Comparison of ENCODE assay signal across 19 cellular contexts in the genomic region with DNA sequence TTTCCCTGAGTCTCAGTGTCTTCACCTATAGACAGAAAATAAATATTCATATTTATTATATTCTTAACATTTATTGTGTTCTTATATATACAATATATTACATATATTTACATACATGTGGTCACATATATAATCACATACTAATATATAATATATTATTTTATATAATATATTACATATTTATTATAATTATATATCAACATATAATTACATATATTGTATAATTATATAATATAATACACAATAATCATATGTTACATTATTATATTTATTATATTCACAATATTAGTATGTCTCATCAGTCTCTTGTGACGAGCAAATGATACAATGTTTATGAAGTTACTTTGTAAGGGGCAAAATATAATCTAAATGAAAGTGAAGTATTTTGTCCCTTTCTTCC.
"Had no signal": no experiment of that assay in that cellular context is flagged by ENCODE, and none has a peak within 500 bp of the region (broad histone marks: within the 10 kb centered on the region; RNA-seq: fewer than 3 reads in every experiment).

No MANE protein-coding gene starts in this region.

- ATAC-seq: mucosa of descending colon; naive thymus-derived CD4-positive, alpha-beta T cell; T-cell had no signal

- H3K4me1 ChIP-seq: parathyroid adenoma had no signal

- H3K79me2 ChIP-seq: parathyroid adenoma had no signal

- H3K9me3 ChIP-seq: mucosa of descending colon had no signal

- H3K4me3 ChIP-seq: dorsolateral prefrontal cortex, mucosa of descending colon, SK-N-MC had no signal

- FAIRE-seq: bronchial epithelial cell had no signal

- H2AFZ ChIP-seq: parathyroid adenoma had no signal

- DNase-seq: activated CD4-positive, alpha-beta T cell treated with anti-CD3 and anti-CD28 coated beads for 1 hour; activated CD4-positive, alpha-beta T cell treated with anti-CD3 and anti-CD28 coated beads, Interleukin-2, amount 50 U/mL, for 4 hours; activated naive CD4-positive, alpha-beta T cell; activated T-cell treated with anti-CD3 and anti-CD28 coated beads for 4 hours; aorta; dorsolateral prefrontal cortex; endodermal cell; erythroblast; hypothalamus; mucosa of descending colon; naive thymus-derived CD4-positive, alpha-beta T cell; retina; stimulated activated CD4-positive, alpha-beta T cell treated with anti-CD3 and anti-CD28 coated beads, Interleukin-4, amount 100 ng/mL, for 24 hours; stimulated activated naive CD4-positive, alpha-beta T cell; T-cell; T-helper 9 cell had no signal

- H3K9ac ChIP-seq: parathyroid adenoma had no signal

- H3K27ac ChIP-seq: dorsolateral prefrontal cortex, parathyroid adenoma, SK-N-MC had no signal
